ENCODE assay signal across 8 cellular contexts in genomic region chr2:188512456-188512855, GRCh38.
DNase-seq lines count a peak whose midpoint lies in the region; ATAC-seq and TF ChIP-seq lines count a peak whose summit lies in the region.

No MANE protein-coding gene starts in this region.

- H3K9me2 ChIP-seq in OCI-LY1 (ENCODE audit: low read depth, low read length): no peaks in the 10 kb centered on the region

- no peak overlapping the region for H2AFZ ChIP-seq in OCI-LY1 (ENCODE audit: low read length)

- H3K79me2 ChIP-seq in OCI-LY1 (ENCODE audit: insufficient read depth, low read length): no peaks in the 10 kb centered on the region

- DNase-seq in NOMO-1 treated with DMSO at 0.1 percent for 48 hours (lab: John Stamatoyannopoulos, UW; ENCODE audit: unreplicated experiment): peak; percentile 38
- DNase-seq in NOMO-1 treated with dmso at 0.1 percent for 144 hours (lab: John Stamatoyannopoulos, UW; ENCODE audit: unreplicated experiment): no peak
- DNase-seq in epithelial cell of esophagus (ENCODE audit: low read depth): peak; percentile 57
- peak; percentile 19 for DNase-seq in pulmonary artery endothelial cell (ENCODE audit: low read depth, low spot score)
- DNase-seq in NCI-H187 (lab: John Stamatoyannopoulos, UW): no peak

- H3F3A ChIP-seq in OCI-LY1 (ENCODE audit: insufficient read depth, low read length): no peaks in the 10 kb centered on the region

- H3K4me1 ChIP-seq in OCI-LY1 (ENCODE audit: insufficient read depth, low read length, severe bottlenecking): no peaks in the 10 kb centered on the region

- no peaks in the 10 kb centered on the region for H3K27me3 ChIP-seq in OCI-LY1 (ENCODE audit: insufficient read depth, low read length)

- TF ChIP-seq CTCF in OCI-LY1 (IDR thresholded peaks at IDR 0.05; ENCODE audit: low read length) (peak; percentile 56), epithelial cell of esophagus (IDR thresholded peaks at IDR 0.05; ENCODE audit: insufficient read depth, low read depth, low read length, missing control alignments) (peak; percentile 48)

- no peaks in the 10 kb centered on the region for H4K20me1 ChIP-seq in OCI-LY1 (ENCODE audit: insufficient read depth, low read length)

- H3K4me3 ChIP-seq in OCI-LY1 (ENCODE audit: low read depth, low read length, poor library complexity, severe bottlenecking): no peak overlapping the region
- no peak overlapping the region for H3K4me3 ChIP-seq in epithelial cell of esophagus (ENCODE audit: low read length)

- ATAC-seq in HG03521 (IDR thresholded peaks at IDR 0.05; ENCODE audit: unreplicated experiment) (peak; percentile 54), HG02840 (IDR thresholded peaks at IDR 0.05; ENCODE audit: low FRiP score, unreplicated experiment) (no peak)

- no peaks in the 10 kb centered on the region for H3K9me3 ChIP-seq in OCI-LY1 (ENCODE audit: low read length)

- no peak overlapping the region for H3K27ac ChIP-seq in OCI-LY1 (ENCODE audit: low read depth, low read length, poor library complexity, severe bottlenecking)

- H3K4me2 ChIP-seq in OCI-LY1 (ENCODE audit: low read length): no peak overlapping the region

- no peak overlapping the region for H3K9ac ChIP-seq in OCI-LY1 (ENCODE audit: low read length)

- H3K36me3 ChIP-seq in OCI-LY1 (ENCODE audit: insufficient read depth, low read length): no peaks in the 10 kb centered on the region

Comparison
In these comparisons a context has a peak if more than half of its experiments do, and no peak if none do; other contexts are left out.
1. DNase-seq: peak in NOMO-1 treated with DMSO at 0.1 percent for 48 hours (single experiment), epithelial cell of esophagus (single experiment) and pulmonary artery endothelial cell (single experiment); none in NOMO-1 treated with dmso at 0.1 percent for 144 hours (single experiment) and NCI-H187 (0 of 2).